ENCODE assay signal across 8 cellular contexts in the genomic region with DNA sequence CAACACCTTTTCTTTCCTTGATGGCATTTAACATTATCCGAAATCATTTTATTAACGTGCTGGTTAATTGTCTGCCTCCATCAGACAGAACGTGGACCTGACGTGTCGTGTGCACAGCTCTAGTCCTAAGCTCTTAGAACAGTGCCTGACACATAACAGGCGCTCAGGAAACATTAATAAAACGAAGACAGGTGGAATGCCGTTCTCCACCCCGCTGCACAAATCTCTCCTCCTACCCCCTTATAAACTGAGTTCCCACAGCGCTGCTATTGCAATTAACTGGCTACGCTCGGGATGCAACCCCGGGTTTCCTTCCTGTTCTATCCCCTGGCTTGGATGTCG. TPM values are rescaled to one million over a fixed set of nuclear protein-coding genes. Genes with fewer than 3 reads are reported as not detected.
DNase-seq lines count a peak whose midpoint lies in the region; ATAC-seq and TF ChIP-seq lines count a peak whose summit lies in the region.

No MANE protein-coding gene starts in this region.

- no peaks in the 10 kb centered on the region for H4K20me1 ChIP-seq in SK-N-SH (ENCODE audit: insufficient read depth)

- H3K27me3 ChIP-seq in CD4-positive, CD25-positive, alpha-beta regulatory T cell (ENCODE audit: control insufficient read depth, insufficient read depth, low read length) = no peaks in the 10 kb centered on the region
- H3K27me3 ChIP-seq in SK-N-SH (ENCODE audit: insufficient read depth) (no peaks in the 10 kb centered on the region), esophagus (ENCODE audit: control insufficient read depth in 1 of 2, insufficient read depth in 2 of 2, low read length in 2 of 2) (no peaks in the 10 kb centered on the region), neuron (ENCODE audit: insufficient read depth, low read length) (no peaks in the 10 kb centered on the region)

- WGBS in SK-N-SH (ENCODE audit: low lambda C conversion rate) = under 1% methylated on average over 12 of the region's 14 CpGs
- WGBS in esophagus, 2 donors = 1% methylated on average over 14 of the region's 14 CpGs

- H3K4me3 ChIP-seq in CD4-positive, CD25-positive, alpha-beta regulatory T cell (ENCODE audit: low read depth, low read length) = peak overlapping the region; percentile 95
- peak overlapping the region; percentile 89 to 96 for H3K4me3 ChIP-seq in SK-N-SH (ENCODE audit: low read depth in 2 of 2, low read length in 1 of 2)
- peak overlapping the region; percentile 78 to 92 for H3K4me3 ChIP-seq in esophagus (ENCODE audit: low read depth in 1 of 2, low read length in 2 of 2)
- peak overlapping the region; percentile 91 for H3K4me3 ChIP-seq in neuron (ENCODE audit: low read length)

- TF ChIP-seq CTCF in SK-N-SH (IDR thresholded peaks at IDR 0.05) = no peak

- TF ChIP-seq EP300 in SK-N-SH (IDR thresholded peaks at IDR 0.05; ENCODE audit: borderline replicate concordance in 1 of 2, low read depth in 1 of 2, low read length in 1 of 2) = no peak

- peak overlapping the region; percentile 98 to 99 (median 99) for H3K4me3 Mint-ChIP-seq in CD4-positive, CD25-positive, alpha-beta regulatory T cell

- peak overlapping the region; percentile 91 for H3K4me2 ChIP-seq in SK-N-SH

- no peaks in the 10 kb centered on the region for H3K9me2 ChIP-seq in SK-N-SH

- H3K4me1 ChIP-seq in CD4-positive, CD25-positive, alpha-beta regulatory T cell (ENCODE audit: control insufficient read depth, insufficient read depth, low read length, poor library complexity, severe bottlenecking) = peaks cover 43% of the 10 kb centered on the region
- H3K4me1 ChIP-seq in SK-N-SH (ENCODE audit: control insufficient read depth in 1 of 2, insufficient read depth in 2 of 2, low read depth in 1 of 2, low read length in 1 of 2) = peaks cover 9 to 14% of the 10 kb centered on the region in 2 experiments; a peak in 2 of 4 replicates
- peaks cover 0 to 3% of the 10 kb centered on the region in 2 donors for H3K4me1 ChIP-seq in esophagus (ENCODE audit: control insufficient read depth in 2 of 2, insufficient read depth in 2 of 2, low read length in 1 of 2)
- peaks cover 12% of the 10 kb centered on the region for H3K4me1 ChIP-seq in neuron (ENCODE audit: insufficient read depth, low read length)

- H3K36me3 Mint-ChIP-seq in CD4-positive, CD25-positive, alpha-beta regulatory T cell = peaks cover 5% of the 10 kb centered on the region

- H3K9me3 ChIP-seq in CD4-positive, CD25-positive, alpha-beta regulatory T cell (ENCODE audit: control insufficient read depth in 2 of 2, low read length in 2 of 2) = no peaks in the 10 kb centered on the region
- H3K9me3 ChIP-seq in SK-N-SH = no peaks in the 10 kb centered on the region
- no peaks in the 10 kb centered on the region for H3K9me3 ChIP-seq in esophagus (ENCODE audit: control insufficient read depth in 2 of 2, insufficient read depth in 1 of 2, low read depth in 1 of 2, low read length in 1 of 2)
- no peaks in the 10 kb centered on the region for H3K9me3 ChIP-seq in neuron (ENCODE audit: low read length)

- no peaks in the 10 kb centered on the region for H3K9me3 Mint-ChIP-seq in CD4-positive, CD25-positive, alpha-beta regulatory T cell

- peak in 1 of 3 donors; percentile 49 for DNase-seq in CD4-positive, CD25-positive, alpha-beta regulatory T cell
- DNase-seq in SK-N-SH (no peak), NCI-H128 (lab: John Stamatoyannopoulos, UW; ENCODE audit: unreplicated experiment) (no peak), NCI-H1048 (lab: John Stamatoyannopoulos, UW) (no peak)

- POLR2A ChIA-PET in SK-N-SH (lab: Yijun Ruan, JAX) = no interaction called here

- peak overlapping the region; percentile 98 to 100 (median 99) for H3K27ac Mint-ChIP-seq in CD4-positive, CD25-positive, alpha-beta regulatory T cell

- H2AFZ ChIP-seq in SK-N-SH (ENCODE audit: low read depth) (peak overlapping the region; percentile 99), neuron (ENCODE audit: low read depth, low read length) (peak overlapping the region; percentile 55)

- H3K79me2 ChIP-seq in SK-N-SH (ENCODE audit: insufficient read depth) = peaks cover 54% of the 10 kb centered on the region

- no peaks in the 10 kb centered on the region for H3K36me3 ChIP-seq in CD4-positive, CD25-positive, alpha-beta regulatory T cell (ENCODE audit: control insufficient read depth, insufficient read depth, low read length)
- H3K36me3 ChIP-seq in SK-N-SH (replicated peaks in 1 of 2; ENCODE audit: control insufficient read depth in 1 of 2, insufficient read depth in 2 of 2, low read length in 1 of 2) (no peaks in the 10 kb centered on the region), esophagus (ENCODE audit: control insufficient read depth in 2 of 2, insufficient read depth in 2 of 2, low read length in 1 of 2) (no peaks in the 10 kb centered on the region), neuron (ENCODE audit: insufficient read depth, low read length) (no peaks in the 10 kb centered on the region)

- H3K27me3 Mint-ChIP-seq in CD4-positive, CD25-positive, alpha-beta regulatory T cell = no peaks in the 10 kb centered on the region

- peak overlapping the region; percentile 97 for H3K9ac ChIP-seq in SK-N-SH

- peaks cover 26 to 60% (median 41%) of the 10 kb centered on the region in 4 donors for H3K4me1 Mint-ChIP-seq in CD4-positive, CD25-positive, alpha-beta regulatory T cell

- TF ChIP-seq RAD21 in SK-N-SH (IDR thresholded peaks at IDR 0.05; ENCODE audit: low read length) = no peak

- CTCF ChIA-PET in SK-N-SH (lab: Yijun Ruan, JAX) = interaction anchor here (1.0 kb wide), 1 partner anchor 35 kb away, joined by 5 read pairs; no protein-coding TSS in a partner anchor

- no peak for ATAC-seq in CD4-positive, CD25-positive, alpha-beta regulatory T cell (ENCODE audit: low read depth in 2 of 2)
- ATAC-seq in GM19452 (IDR thresholded peaks at IDR 0.05; ENCODE audit: unreplicated experiment) (peak; percentile 15), HG03571 (IDR thresholded peaks at IDR 0.05; ENCODE audit: unreplicated experiment) (peak; percentile 7)

- H3K27ac ChIP-seq in CD4-positive, CD25-positive, alpha-beta regulatory T cell (ENCODE audit: insufficient read depth, low read length, poor library complexity, severe bottlenecking) = peak overlapping the region; percentile 98
- peak overlapping the region; percentile 95 to 98 for H3K27ac ChIP-seq in SK-N-SH (ENCODE audit: low read depth in 2 of 2, low read length in 1 of 2)
- peak overlapping the region; percentile 86 to 97 for H3K27ac ChIP-seq in esophagus (ENCODE audit: low read depth in 2 of 2, low read length in 1 of 2)

- no peaks in the 10 kb centered on the region for H3F3A ChIP-seq in SK-N-SH (replicated peaks; ENCODE audit: insufficient read depth)

TF ChIP-seq in SK-N-SH, 30 proteins besides CTCF, POLR2A, EP300 and RAD21 (continues in another document):
- TF ChIP-seq NRF1 (IDR thresholded peaks at IDR 0.05; ENCODE audit: low read depth, low read length) = no peak
- TF ChIP-seq GABPA (IDR thresholded peaks at IDR 0.05; ENCODE audit: low read depth) = no peak
- no peak for TF ChIP-seq RFX5 (IDR thresholded peaks at IDR 0.05; ENCODE audit: low read length)
- no peak for TF ChIP-seq RXRA (IDR thresholded peaks at IDR 0.05; ENCODE audit: borderline replicate concordance, low read depth)
- no peak for TF ChIP-seq NFIC (IDR thresholded peaks at IDR 0.05; ENCODE audit: borderline replicate concordance)
- TF ChIP-seq, protein P1, sequence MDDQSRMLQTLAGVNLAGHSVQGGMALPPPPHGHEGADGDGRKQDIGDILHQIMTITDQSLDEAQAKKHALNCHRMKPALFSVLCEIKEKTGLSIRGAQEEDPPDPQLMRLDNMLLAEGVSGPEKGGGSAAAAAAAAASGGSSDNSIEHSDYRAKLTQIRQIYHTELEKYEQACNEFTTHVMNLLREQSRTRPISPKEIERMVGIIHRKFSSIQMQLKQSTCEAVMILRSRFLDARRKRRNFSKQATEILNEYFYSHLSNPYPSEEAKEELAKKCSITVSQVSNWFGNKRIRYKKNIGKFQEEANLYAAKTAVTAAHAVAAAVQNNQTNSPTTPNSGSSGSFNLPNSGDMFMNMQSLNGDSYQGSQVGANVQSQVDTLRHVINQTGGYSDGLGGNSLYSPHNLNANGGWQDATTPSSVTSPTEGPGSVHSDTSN (IDR thresholded peaks at IDR 0.05) = no peak
- no peak for TF ChIP-seq FOXJ3 (CRISPR knock-in tag; IDR thresholded peaks at IDR 0.05)
- no peak for TF ChIP-seq RCOR1 (IDR thresholded peaks at IDR 0.05; ENCODE audit: low read length)
- TF ChIP-seq, protein P2, sequence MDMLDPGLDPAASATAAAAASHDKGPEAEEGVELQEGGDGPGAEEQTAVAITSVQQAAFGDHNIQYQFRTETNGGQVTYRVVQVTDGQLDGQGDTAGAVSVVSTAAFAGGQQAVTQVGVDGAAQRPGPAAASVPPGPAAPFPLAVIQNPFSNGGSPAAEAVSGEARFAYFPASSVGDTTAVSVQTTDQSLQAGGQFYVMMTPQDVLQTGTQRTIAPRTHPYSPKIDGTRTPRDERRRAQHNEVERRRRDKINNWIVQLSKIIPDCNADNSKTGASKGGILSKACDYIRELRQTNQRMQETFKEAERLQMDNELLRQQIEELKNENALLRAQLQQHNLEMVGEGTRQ (IDR thresholded peaks at IDR 0.05; ENCODE audit: borderline replicate concordance, low read depth, low read length) = no peak
- TF ChIP-seq, protein P3, sequence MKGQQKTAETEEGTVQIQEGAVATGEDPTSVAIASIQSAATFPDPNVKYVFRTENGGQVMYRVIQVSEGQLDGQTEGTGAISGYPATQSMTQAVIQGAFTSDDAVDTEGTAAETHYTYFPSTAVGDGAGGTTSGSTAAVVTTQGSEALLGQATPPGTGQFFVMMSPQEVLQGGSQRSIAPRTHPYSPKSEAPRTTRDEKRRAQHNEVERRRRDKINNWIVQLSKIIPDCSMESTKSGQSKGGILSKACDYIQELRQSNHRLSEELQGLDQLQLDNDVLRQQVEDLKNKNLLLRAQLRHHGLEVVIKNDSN (IDR thresholded peaks at IDR 0.05; ENCODE audit: borderline replicate concordance, low read depth) = no peak
- no peak for TF ChIP-seq ELF1 (IDR thresholded peaks at IDR 0.05)
- TF ChIP-seq, protein P4, sequence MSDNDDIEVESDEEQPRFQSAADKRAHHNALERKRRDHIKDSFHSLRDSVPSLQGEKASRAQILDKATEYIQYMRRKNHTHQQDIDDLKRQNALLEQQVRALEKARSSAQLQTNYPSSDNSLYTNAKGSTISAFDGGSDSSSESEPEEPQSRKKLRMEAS (IDR thresholded peaks at IDR 0.05; ENCODE audit: low read depth) = no peak

RNA-seq across cellular contexts. Expression of a gene that starts 0.5 kb away (rescaled TPM):
- 10.8 TPM for total RNA-seq in CD4-positive, CD25-positive, alpha-beta regulatory T cell
- polyA plus RNA-seq in CD4-positive, CD25-positive, alpha-beta regulatory T cell = 10 to 100 TPM; 22.3 to 26.2 (median 25.5) TPM
- 15.4 and 19.1 TPM in 2 replicates for polyA plus RNA-seq in SK-N-SH (2012; rRNA removed)
- polyA plus RNA-seq in SK-N-SH (2012; cell fraction: cytosol; rRNA removed) = 20.9 and 22.4 TPM in 2 replicates
- polyA plus RNA-seq in SK-N-SH (2012; cell fraction: nucleus; rRNA removed) = 8.6 and 14.9 TPM in 2 replicates
- 10 to 100 TPM; 12.6 to 22.5 TPM for polyA plus RNA-seq in esophagus

RNA-seq across cellular contexts. Expression of a gene that starts 16.1 kb away (rescaled TPM):
- not detected for total RNA-seq in CD4-positive, CD25-positive, alpha-beta regulatory T cell
- not detected for polyA plus RNA-seq in CD4-positive, CD25-positive, alpha-beta regulatory T cell
- polyA plus RNA-seq in SK-N-SH (2012; rRNA removed) (not detected in 2 replicates), esophagus (under 1 TPM in 1 of 2 donors, not detected in 1; 0.05 TPM)
- 0.03 and 0.04 TPM in 2 replicates for polyA plus RNA-seq in SK-N-SH (2012; cell fraction: cytosol; rRNA removed)
- polyA plus RNA-seq in SK-N-SH (2012; cell fraction: nucleus; rRNA removed) = 0.10 TPM in 1 of 2 replicates, not detected in the other

Comparison
In these comparisons a context has a peak if more than half of its experiments do, and no peak if none do; other contexts are left out.
1. ATAC-seq: peak in GM19452 (single experiment) and HG03571 (single experiment); none in CD4-positive, CD25-positive, alpha-beta regulatory T cell (0 of 2).
2. Peak in every context shown above with its lines, with median percentiles within 50 percentile points of each other: H3K27ac ChIP-seq and H3K4me3 ChIP-seq.